In genomic region chr7:23474098-23474828, GRCh38 we compare ENCODE assay signal across 8 cellular contexts. TPM values are rescaled to one million over a fixed set of nuclear protein-coding genes. Genes with fewer than 3 reads are reported as not detected.
DNase-seq lines count a peak whose midpoint lies in the region; ATAC-seq, FAIRE-seq and TF ChIP-seq lines count a peak whose summit lies in the region.

No MANE protein-coding gene starts in this region.

- peak overlapping the region; percentile 69 for H3K4me2 ChIP-seq in endothelial cell of umbilical vein (ENCODE audit: insufficient read depth, low read length)

- H3K27ac ChIP-seq in WERI-Rb-1 (peak overlapping the region; percentile 99), endothelial cell of umbilical vein (ENCODE audit: insufficient read depth, low read depth, low read length) (peak overlapping the region; percentile 29), transverse colon (no peak overlapping the region)

- H3K9ac ChIP-seq in endothelial cell of umbilical vein (replicated peaks; ENCODE audit: extremely low read depth, insufficient read depth, low read length) (peak overlapping the region; percentile 63), mucosa of stomach (ENCODE audit: low read length) (peak overlapping the region; percentile 51)

- H3K4me3 ChIP-seq in WERI-Rb-1 (ENCODE audit: low read depth, low read length) (peak overlapping the region; percentile 93), endothelial cell of umbilical vein (replicated peaks in 1 of 3; ENCODE audit: insufficient read depth in 1 of 3, low read depth in 1 of 3, low read length in 3 of 3) (peak overlapping the region; percentile 11 to 74 (median 50)), mucosa of stomach (ENCODE audit: low read length) (peak overlapping the region; percentile 38), transverse colon (peak overlapping the region in 2 of 4 donors; percentile 19 to 44)

- peaks cover 7% of the 10 kb centered on the region for H3K79me2 ChIP-seq in endothelial cell of umbilical vein (ENCODE audit: control insufficient read depth, insufficient read depth, low read length)

- peak; percentile 86 for DNase-seq in CMK (ENCODE audit: low read depth)
- DNase-seq in GM19239 (ENCODE audit: insufficient read length, low spot score): peak; percentile 77
- peak; percentile 98 for DNase-seq in NCI-H2196 (lab: John Stamatoyannopoulos, UW; ENCODE audit: unreplicated experiment)
- DNase-seq in WERI-Rb-1: peak; percentile 98
- DNase-seq in endothelial cell of umbilical vein (ENCODE audit: low read depth, low spot score): peak; percentile 95
- peak; percentile 77 for DNase-seq in transverse colon

- FAIRE-seq in GM19239 (lab: Jason Lieb, UNC) (peak; percentile 96), endothelial cell of umbilical vein (lab: Jason Lieb, UNC) (peak; percentile 81)

- WGBS in transverse colon (ENCODE audit: low coverage in 1 of 2), 2 donors: 0 to 2% methylated on average over 2 to 36 of the region's 65 CpGs

- H3K4me1 ChIP-seq in endothelial cell of umbilical vein (ENCODE audit: control insufficient read depth, extremely low read depth, insufficient read depth, low read length) (peaks cover 19% of the 10 kb centered on the region), mucosa of stomach (ENCODE audit: control insufficient read depth, insufficient read depth, low read length) (peaks cover 34% of the 10 kb centered on the region), transverse colon (peaks cover 27 to 40% (median 38%) of the 10 kb centered on the region in 4 donors)

- CTCF ChIA-PET in endothelial cell of umbilical vein (lab: Charles Lee): interaction anchor here (0.7 to 2.0 kb wide), 2 partner anchors 116 to 202 kb away, joined by 3 to 14 read pairs; no protein-coding TSS in a partner anchor

- TF ChIP-seq CTCF in WERI-Rb-1 (IDR thresholded peaks at IDR 0.05; ENCODE audit: low read depth, low read length) (no peak), endothelial cell of umbilical vein (IDR thresholded peaks at IDR 0.05; ENCODE audit: extremely low read depth in 1 of 2, insufficient read depth in 1 of 2, low read depth in 1 of 2, low read length in 2 of 2) (no peak), transverse colon (IDR thresholded peaks at IDR 0.05) (no peak)

- H3K9me3 ChIP-seq in WERI-Rb-1 (ENCODE audit: severe bottlenecking) (no peaks in the 10 kb centered on the region), endothelial cell of umbilical vein (replicated peaks; ENCODE audit: control insufficient read depth, insufficient read depth, low read length) (no peaks in the 10 kb centered on the region), mucosa of stomach (ENCODE audit: control insufficient read depth, low read length) (no peaks in the 10 kb centered on the region), transverse colon (peaks cover 0 to 3% of the 10 kb centered on the region in 2 donors)

- H3K27me3 ChIP-seq in WERI-Rb-1 (ENCODE audit: insufficient read depth, low read depth, severe bottlenecking) (no peaks in the 10 kb centered on the region), endothelial cell of umbilical vein (ENCODE audit: control insufficient read depth in 2 of 2, insufficient read depth in 2 of 2, low read length in 2 of 2) (peaks cover 27 to 46% of the 10 kb centered on the region in 2 experiments), mucosa of stomach (ENCODE audit: control insufficient read depth, insufficient read depth, low read length) (peaks cover 80% of the 10 kb centered on the region), transverse colon (peaks cover 100% of the 10 kb centered on the region)

- H2AFZ ChIP-seq in endothelial cell of umbilical vein (ENCODE audit: low read depth, low read length): peak overlapping the region; percentile 84

- peak; percentile 68 for TF ChIP-seq POLR2A in endothelial cell of umbilical vein (IDR thresholded peaks at IDR 0.05; ENCODE audit: low read depth, low read length)
- no peak for TF ChIP-seq POLR2A in transverse colon (IDR thresholded peaks at IDR 0.05)

- dilution Hi-C loops in endothelial cell of umbilical vein (cut with MboI; ENCODE audit: extremely low pct_ligation_motif_present, low sequenced_read_pairs): no loop called here

- BruUV-seq in endothelial cell of umbilical vein (replicated peaks; lab: Mats Ljungman, UMichigan): TSS peak; percentile 13

- H4K20me1 ChIP-seq in endothelial cell of umbilical vein (replicated peaks; ENCODE audit: control insufficient read depth, extremely low read depth, insufficient read depth, low read length): no peaks in the 10 kb centered on the region

- TF ChIP-seq EP300 in transverse colon (IDR thresholded peaks at IDR 0.05; ENCODE audit: low read depth): no peak

- intact Hi-C loops in endothelial cell of umbilical vein (cut with micrococcal nuclease): loop anchor here (2.0 to 10.0 kb wide), 2 partner anchors 17 to 289 kb away; partner anchors contain the start of gene NUP42
- intact Hi-C loops in transverse colon (cut with DNase I; ENCODE audit: low total_unique reads): no loop called here

- H3K36me3 ChIP-seq in WERI-Rb-1 (no peaks in the 10 kb centered on the region; the same call in 1 of the 2 replicates), endothelial cell of umbilical vein (ENCODE audit: control insufficient read depth in 2 of 2, extremely low read depth in 1 of 2, insufficient read depth in 2 of 2, low read length in 2 of 2) (no peaks in the 10 kb centered on the region), mucosa of stomach (ENCODE audit: control insufficient read depth, insufficient read depth, low read length) (no peaks in the 10 kb centered on the region), transverse colon (no peaks in the 10 kb centered on the region)

- POLR2A ChIA-PET in endothelial cell of umbilical vein (lab: Charles Lee): no interaction called here

- no peaks in the 10 kb centered on the region for H3K9me1 ChIP-seq in endothelial cell of umbilical vein (replicated peaks; ENCODE audit: control insufficient read depth, extremely low read depth, insufficient read depth, low read length)

- ATAC-seq in HG03175 (IDR thresholded peaks at IDR 0.05; ENCODE audit: unreplicated experiment): peak; percentile 77

- in situ Hi-C loops in transverse colon (cut with MboI; ENCODE audit: low pct_ligation_motif_present in 1 of 4, low pct_unique_long_range_greater_than_20kb in 1 of 4, low sequenced_read_pairs in 3 of 4): no loop called here

TF ChIP-seq in endothelial cell of umbilical vein, 7 proteins besides CTCF, POLR2A, EP300 and RAD21:
- TF ChIP-seq MAX (IDR thresholded peaks at IDR 0.05; ENCODE audit: insufficient read depth, insufficient read length) (peak; percentile 56), JUN (IDR thresholded peaks at IDR 0.05; ENCODE audit: borderline replicate concordance, insufficient read depth, insufficient read length, low read depth) (no peak), GATA2 (IDR thresholded peaks at IDR 0.05; ENCODE audit: insufficient read depth, insufficient read length, low read depth, low read length) (no peak), EZH2 (IDR thresholded peaks at IDR 0.05; ENCODE audit: borderline replicate concordance, low read depth, low read length, severe bottlenecking) (peak; percentile 9), MYC (IDR thresholded peaks at IDR 0.05; ENCODE audit: low read depth, low read length) (peak; percentile 84), POLR2AphosphoS5 (IDR thresholded peaks at IDR 0.05; ENCODE audit: insufficient read depth, low read depth, low read length) (peak; percentile 81), FOS (IDR thresholded peaks at IDR 0.05; ENCODE audit: borderline replicate concordance, insufficient read depth, low read length) (no peak)

RNA-seq across cellular contexts. Expression of gene IGF2BP3, which starts 4.0 kb away (rescaled TPM):
- total RNA-seq in endothelial cell of umbilical vein: 111 and 117 TPM in 2 replicates
- 30.7 and 41.2 TPM in 2 replicates for polyA plus RNA-seq in endothelial cell of umbilical vein
- 59.9 and 81.1 TPM in 2 replicates for polyA plus RNA-seq in endothelial cell of umbilical vein (2011; cell fraction: cytosol; rRNA removed)
- polyA plus RNA-seq in endothelial cell of umbilical vein (2011; cell fraction: nucleus; rRNA removed): 125 and 193 TPM in 2 replicates
- 73.1 and 143 TPM in 2 replicates for polyA plus RNA-seq in endothelial cell of umbilical vein (2012)
- 76.6 and 80.5 TPM in 2 replicates for polyA minus RNA-seq in endothelial cell of umbilical vein
- 45.8 TPM for polyA minus RNA-seq in endothelial cell of umbilical vein (2011; cell fraction: cytosol; rRNA and poly(A)+ RNA removed)
- polyA minus RNA-seq in endothelial cell of umbilical vein (2011; cell fraction: nucleus; rRNA and poly(A)+ RNA removed): 130 and 167 TPM in 2 replicates
- total RNA-seq in transverse colon: under 1 TPM in 2 of 4 donors, not detected in 2; 0.41 to 0.64 TPM

RNA-seq across cellular contexts. Expression of gene TRA2A, which starts 57.5 kb away (rescaled TPM):
- 105 and 112 TPM in 2 replicates for total RNA-seq in endothelial cell of umbilical vein
- polyA plus RNA-seq in endothelial cell of umbilical vein: 55.1 and 85.7 TPM in 2 replicates
- polyA plus RNA-seq in endothelial cell of umbilical vein (2011; cell fraction: cytosol; rRNA removed): 60.1 and 64.1 TPM in 2 replicates
- 125 and 143 TPM in 2 replicates for polyA plus RNA-seq in endothelial cell of umbilical vein (2011; cell fraction: nucleus; rRNA removed)
- polyA plus RNA-seq in endothelial cell of umbilical vein (2012): 60.5 and 71.5 TPM in 2 replicates
- polyA minus RNA-seq in endothelial cell of umbilical vein: 76.4 and 89.5 TPM in 2 replicates
- polyA minus RNA-seq in endothelial cell of umbilical vein (2011; cell fraction: cytosol; rRNA and poly(A)+ RNA removed): 40.5 TPM
- 103 and 113 TPM in 2 replicates for polyA minus RNA-seq in endothelial cell of umbilical vein (2011; cell fraction: nucleus; rRNA and poly(A)+ RNA removed)
- 100 to 1,000 TPM in 2 of 4 donors, 10 to 100 TPM in 2; 31.7 to 199 (median 111) TPM for total RNA-seq in transverse colon

Comparison
In these comparisons a context has a peak if more than half of its experiments do, and no peak if none do; other contexts are left out.
1. H3K27ac ChIP-seq: peak in WERI-Rb-1 (single experiment) and endothelial cell of umbilical vein (single experiment); none in transverse colon (0 of 4).
2. RNA of gene IGF2BP3, which starts 4.0 kb away (total RNA-seq): 111 to 117 TPM in endothelial cell of umbilical vein; 0.41 to 0.64 TPM in transverse colon; every median in the first group is over 10 times any median in the second.
3. Peak in every context shown above with its lines, with median percentiles within 50 percentile points of each other: DNase-seq.